ENCODE assay signal across 8 cellular contexts in the genomic region with DNA sequence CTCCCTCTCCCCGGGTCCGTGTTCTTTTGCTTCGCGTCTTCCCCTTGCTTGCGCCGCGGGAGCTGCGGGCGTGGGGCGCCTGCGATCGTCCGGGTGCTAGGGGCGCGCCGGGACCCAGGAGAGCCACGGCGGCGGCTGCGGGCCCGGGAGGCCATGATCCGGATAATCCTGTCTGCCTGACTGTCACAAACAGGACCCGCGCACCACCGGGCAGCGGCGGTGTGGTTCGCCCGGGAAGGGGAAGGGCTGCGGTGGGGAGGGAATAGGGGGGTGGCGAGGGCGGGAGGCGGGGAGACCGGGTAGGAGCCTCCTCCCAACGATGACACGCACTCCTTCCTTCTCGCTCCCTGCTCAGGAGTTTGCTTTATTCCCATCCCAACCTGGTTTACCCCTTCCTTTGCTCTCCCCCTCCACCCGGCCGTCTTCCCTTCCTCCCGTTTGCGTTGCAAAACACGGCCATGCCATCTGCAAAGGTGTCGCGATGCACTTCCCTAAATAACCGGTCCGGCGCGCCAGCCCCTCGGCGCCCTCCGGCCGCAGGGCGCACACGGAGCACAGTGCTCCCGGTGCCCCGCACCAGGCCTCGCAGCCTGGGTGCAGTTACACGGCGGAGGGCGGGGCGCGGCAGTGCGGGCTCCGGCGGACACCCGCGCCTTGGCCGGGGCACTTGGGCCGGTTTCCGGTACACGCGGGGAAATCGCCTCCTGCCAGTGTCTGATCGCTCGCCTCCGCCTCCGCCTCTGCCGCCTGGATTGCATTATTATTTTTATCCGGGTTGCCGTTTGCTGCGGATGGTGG. TPM values are rescaled to one million over a fixed set of nuclear protein-coding genes. Genes with fewer than 3 reads are reported as not detected.
DNase-seq lines count a peak whose midpoint lies in the region; ATAC-seq, FAIRE-seq and TF ChIP-seq lines count a peak whose summit lies in the region.

No MANE protein-coding gene starts in this region.

- H3K9me3 Mint-ChIP-seq in glutamatergic neuron (ENCODE audit: unreplicated experiment): peaks cover 13% of the 10 kb centered on the region

- H3K36me3 Mint-ChIP-seq in glutamatergic neuron (ENCODE audit: unreplicated experiment): no peaks in the 10 kb centered on the region

- H3K27me3 ChIP-seq in SJSA1 (replicated peaks): no peaks in the 10 kb centered on the region

- H3K4me3 Mint-ChIP-seq in glutamatergic neuron (ENCODE audit: unreplicated experiment): peak overlapping the region; percentile 95

- no peak for FAIRE-seq in HTR-8/SVneo (lab: Jason Lieb, UNC)

- no peaks in the 10 kb centered on the region for H3K4me1 ChIP-seq in SJSA1 (replicated peaks)

- no peaks in the 10 kb centered on the region for H3K9me3 ChIP-seq in SJSA1 (replicated peaks)

- H3K4me1 Mint-ChIP-seq in glutamatergic neuron (ENCODE audit: low read depth, unreplicated experiment): peaks cover 7% of the 10 kb centered on the region

- ATAC-seq in omental fat pad (ENCODE audit: low FRiP score) (peak; percentile 36), HG02852 (IDR thresholded peaks at IDR 0.05; ENCODE audit: unreplicated experiment) (no peak)

- peaks cover 5% of the 10 kb centered on the region; the same call in 1 of the 2 replicates for H3K36me3 ChIP-seq in SJSA1

- DNase-seq in DMS153 (lab: John Stamatoyannopoulos, UW): peak; percentile 72
- DNase-seq in HTR-8/SVneo (ENCODE audit: insufficient read length, low spot score): peak; percentile 36
- peak; percentile 52 to 58 for DNase-seq in SJSA1 (ENCODE audit: low read depth in 1 of 2, low spot score in 2 of 2)
- DNase-seq in activated naive CD4-positive, alpha-beta T cell treated with anti-CD3 and anti-CD28 coated beads, Interleukin-2, amount 50 U/mL, for 16 hours: peak; percentile 58
- DNase-seq in glutamatergic neuron: peak; percentile 54
- peak; percentile 28 for DNase-seq in omental fat pad (ENCODE audit: low spot score)

- H3K27ac ChIP-seq in SJSA1: peak overlapping the region; percentile 35
- H3K27ac ChIP-seq in temporal lobe (ENCODE audit: low read depth, low read length): peak overlapping the region; percentile 91

- H3K4me3 ChIP-seq in SJSA1: peak overlapping the region; percentile 60

- TF ChIP-seq CTCF in glutamatergic neuron (IDR thresholded peaks at IDR 0.05; ENCODE audit: partially characterized antibody, unreplicated experiment) (no peak), omental fat pad (IDR thresholded peaks at IDR 0.05) (no peak)

- H3K27ac Mint-ChIP-seq in glutamatergic neuron (ENCODE audit: unreplicated experiment): no peak overlapping the region

- H3K27me3 Mint-ChIP-seq in glutamatergic neuron (ENCODE audit: unreplicated experiment): peaks cover 15% of the 10 kb centered on the region

RNA-seq across cellular contexts. Expression of a gene that starts 1.5 kb away (rescaled TPM):
- 28.0 and 39.9 TPM in 2 replicates for total RNA-seq in SJSA1 (2014; rRNA removed; shearing (Covaris generic))
- total RNA-seq in glutamatergic neuron (ENCODE audit: unreplicated experiment): 14.5 TPM
- 100 to 1,000 TPM in 1 of 4 donors, 10 to 100 TPM in 3; 84.8 to 164 (median 91.6) TPM for total RNA-seq in omental fat pad
- total RNA-seq in temporal lobe: 194 TPM
